Comparison of ENCODE assay signal across 1 cellular context in the genomic region with DNA sequence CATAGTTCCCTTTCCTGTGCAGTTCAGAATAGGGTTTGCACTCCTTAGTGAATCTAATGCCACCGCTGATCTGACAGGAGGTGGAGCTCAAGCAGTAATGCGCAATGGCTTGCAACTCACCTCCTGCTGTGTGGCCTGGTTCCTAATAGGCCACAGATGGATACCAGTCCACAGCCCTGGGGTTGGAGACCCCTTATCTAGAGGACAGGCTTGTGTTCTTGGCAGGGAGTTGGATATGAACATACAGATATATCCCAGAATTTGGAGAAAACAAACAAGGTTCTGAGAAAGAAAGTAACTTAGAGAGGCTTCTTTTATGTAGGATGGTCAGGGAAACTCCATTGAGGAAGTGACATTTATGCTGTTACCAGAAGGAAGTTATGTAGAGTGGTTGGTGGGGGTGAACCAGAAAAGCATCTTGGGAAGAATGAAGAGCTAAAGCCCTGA.
A peak's percentile ranks its signal among the peaks of the same experiment; 100 is the strongest.
TF ChIP-seq lines count a peak whose summit lies in the region.

No MANE protein-coding gene starts in this region.

TF ChIP-seq in K562, 482 proteins besides CTCF, POLR2A, EP300 and RAD21 (continued from another document):
- TF ChIP-seq, protein P1, sequence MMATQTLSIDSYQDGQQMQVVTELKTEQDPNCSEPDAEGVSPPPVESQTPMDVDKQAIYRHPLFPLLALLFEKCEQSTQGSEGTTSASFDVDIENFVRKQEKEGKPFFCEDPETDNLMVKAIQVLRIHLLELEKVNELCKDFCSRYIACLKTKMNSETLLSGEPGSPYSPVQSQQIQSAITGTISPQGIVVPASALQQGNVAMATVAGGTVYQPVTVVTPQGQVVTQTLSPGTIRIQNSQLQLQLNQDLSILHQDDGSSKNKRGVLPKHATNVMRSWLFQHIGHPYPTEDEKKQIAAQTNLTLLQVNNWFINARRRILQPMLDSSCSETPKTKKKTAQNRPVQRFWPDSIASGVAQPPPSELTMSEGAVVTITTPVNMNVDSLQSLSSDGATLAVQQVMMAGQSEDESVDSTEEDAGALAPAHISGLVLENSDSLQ (IDR thresholded peaks at IDR 0.05): peak; percentile 53
- TF ChIP-seq, protein P2, sequence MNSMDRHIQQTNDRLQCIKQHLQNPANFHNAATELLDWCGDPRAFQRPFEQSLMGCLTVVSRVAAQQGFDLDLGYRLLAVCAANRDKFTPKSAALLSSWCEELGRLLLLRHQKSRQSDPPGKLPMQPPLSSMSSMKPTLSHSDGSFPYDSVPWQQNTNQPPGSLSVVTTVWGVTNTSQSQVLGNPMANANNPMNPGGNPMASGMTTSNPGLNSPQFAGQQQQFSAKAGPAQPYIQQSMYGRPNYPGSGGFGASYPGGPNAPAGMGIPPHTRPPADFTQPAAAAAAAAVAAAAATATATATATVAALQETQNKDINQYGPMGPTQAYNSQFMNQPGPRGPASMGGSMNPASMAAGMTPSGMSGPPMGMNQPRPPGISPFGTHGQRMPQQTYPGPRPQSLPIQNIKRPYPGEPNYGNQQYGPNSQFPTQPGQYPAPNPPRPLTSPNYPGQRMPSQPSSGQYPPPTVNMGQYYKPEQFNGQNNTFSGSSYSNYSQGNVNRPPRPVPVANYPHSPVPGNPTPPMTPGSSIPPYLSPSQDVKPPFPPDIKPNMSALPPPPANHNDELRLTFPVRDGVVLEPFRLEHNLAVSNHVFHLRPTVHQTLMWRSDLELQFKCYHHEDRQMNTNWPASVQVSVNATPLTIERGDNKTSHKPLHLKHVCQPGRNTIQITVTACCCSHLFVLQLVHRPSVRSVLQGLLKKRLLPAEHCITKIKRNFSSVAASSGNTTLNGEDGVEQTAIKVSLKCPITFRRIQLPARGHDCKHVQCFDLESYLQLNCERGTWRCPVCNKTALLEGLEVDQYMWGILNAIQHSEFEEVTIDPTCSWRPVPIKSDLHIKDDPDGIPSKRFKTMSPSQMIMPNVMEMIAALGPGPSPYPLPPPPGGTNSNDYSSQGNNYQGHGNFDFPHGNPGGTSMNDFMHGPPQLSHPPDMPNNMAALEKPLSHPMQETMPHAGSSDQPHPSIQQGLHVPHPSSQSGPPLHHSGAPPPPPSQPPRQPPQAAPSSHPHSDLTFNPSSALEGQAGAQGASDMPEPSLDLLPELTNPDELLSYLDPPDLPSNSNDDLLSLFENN (IDR thresholded peaks at IDR 0.05; ENCODE audit: low read depth in 2 of 2, low read length in 2 of 2): 0 out of 4 replicates have a peak, but pooled peaks of 1 of the 2 experiments have one; percentile 42
- TF ChIP-seq, protein P3, sequence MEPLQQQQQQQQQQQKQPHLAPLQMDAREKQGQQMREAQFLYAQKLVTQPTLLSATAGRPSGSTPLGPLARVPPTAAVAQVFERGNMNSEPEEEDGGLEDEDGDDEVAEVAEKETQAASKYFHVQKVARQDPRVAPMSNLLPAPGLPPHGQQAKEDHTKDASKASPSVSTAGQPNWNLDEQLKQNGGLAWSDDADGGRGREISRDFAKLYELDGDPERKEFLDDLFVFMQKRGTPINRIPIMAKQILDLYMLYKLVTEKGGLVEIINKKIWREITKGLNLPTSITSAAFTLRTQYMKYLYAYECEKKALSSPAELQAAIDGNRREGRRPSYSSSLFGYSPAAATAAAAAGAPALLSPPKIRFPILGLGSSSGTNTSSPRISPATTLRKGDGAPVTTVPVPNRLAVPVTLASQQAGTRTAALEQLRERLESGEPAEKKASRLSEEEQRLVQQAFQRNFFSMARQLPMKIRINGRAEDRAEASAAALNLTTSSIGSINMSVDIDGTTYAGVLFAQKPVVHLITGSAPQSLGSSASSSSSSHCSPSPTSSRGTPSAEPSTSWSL (CRISPR knock-in tag; IDR thresholded peaks at IDR 0.05; ENCODE audit: borderline replicate concordance): no peak
- TF ChIP-seq, protein P4, sequence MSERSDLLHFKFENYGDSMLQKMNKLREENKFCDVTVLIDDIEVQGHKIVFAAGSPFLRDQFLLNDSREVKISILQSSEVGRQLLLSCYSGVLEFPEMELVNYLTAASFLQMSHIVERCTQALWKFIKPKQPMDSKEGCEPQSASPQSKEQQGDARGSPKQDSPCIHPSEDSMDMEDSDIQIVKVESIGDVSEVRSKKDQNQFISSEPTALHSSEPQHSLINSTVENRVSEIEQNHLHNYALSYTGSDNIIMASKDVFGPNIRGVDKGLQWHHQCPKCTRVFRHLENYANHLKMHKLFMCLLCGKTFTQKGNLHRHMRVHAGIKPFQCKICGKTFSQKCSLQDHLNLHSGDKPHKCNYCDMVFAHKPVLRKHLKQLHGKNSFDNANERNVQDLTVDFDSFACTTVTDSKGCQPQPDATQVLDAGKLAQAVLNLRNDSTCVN (CRISPR knock-in tag; IDR thresholded peaks at IDR 0.05): no peak
- TF ChIP-seq BRD9 (IDR thresholded peaks at IDR 0.05; ENCODE audit: low read depth, partially characterized antibody) (peak; percentile 55), CHD1 (IDR thresholded peaks at IDR 0.05; ENCODE audit: low read length) (no peak), ZNF282 (CRISPR knock-in tag; IDR thresholded peaks at IDR 0.05) (no peak), NBN (IDR thresholded peaks at IDR 0.05; ENCODE audit: low read depth) (0 out of 2 replicates have a peak, but pooled peaks have one; percentile 45), COPS2 (conservative IDR thresholded peaks at IDR 0.05) (no peak), SRF (CRISPR knock-in tag; IDR thresholded peaks at IDR 0.05) (no peak), HEY1 (CRISPR knock-in tag; IDR thresholded peaks at IDR 0.05; ENCODE audit: borderline replicate concordance) (no peak), CEBPG (CRISPR knock-in tag; IDR thresholded peaks at IDR 0.05) (peak; percentile 97), CEBPG (tag; conservative IDR thresholded peaks at IDR 0.05 in 1 of 2, IDR thresholded peaks at IDR 0.05 in 1 of 2) (peak in 1 of 2 experiments; percentile 73; a peak in 2 of 4 replicates), PCBP2 (IDR thresholded peaks at IDR 0.05; ENCODE audit: low read depth, low read length, poor library complexity, severe bottlenecking) (no peak), PML (IDR thresholded peaks at IDR 0.05; ENCODE audit: low read length) (peak; percentile 39; the same call in 1 of the 2 replicates), CC2D1A (IDR thresholded peaks at IDR 0.05) (peak; percentile 64; the same call in 1 of the 2 replicates), YBX1 (IDR thresholded peaks at IDR 0.05) (no peak), HDAC8 (tag; IDR thresholded peaks at IDR 0.05) (no peak), JUN (IDR thresholded peaks at IDR 0.05; ENCODE audit: borderline replicate concordance, low read depth, low read length) (no peak), JUN (CRISPR knock-in tag; IDR thresholded peaks at IDR 0.05; ENCODE audit: borderline replicate concordance) (no peak), FOXA3 (CRISPR knock-in tag; conservative IDR thresholded peaks at IDR 0.05 in 1 of 2, IDR thresholded peaks at IDR 0.05 in 1 of 2) (peak in 1 of 2 experiments; percentile 40; a peak in 2 of 4 replicates), ATF1 (CRISPR knock-in tag; IDR thresholded peaks at IDR 0.05) (no peak), ATF1 (tag; IDR thresholded peaks at IDR 0.05) (peak; percentile 31; the same call in 1 of the 2 replicates)
- TF ChIP-seq, protein P5, sequence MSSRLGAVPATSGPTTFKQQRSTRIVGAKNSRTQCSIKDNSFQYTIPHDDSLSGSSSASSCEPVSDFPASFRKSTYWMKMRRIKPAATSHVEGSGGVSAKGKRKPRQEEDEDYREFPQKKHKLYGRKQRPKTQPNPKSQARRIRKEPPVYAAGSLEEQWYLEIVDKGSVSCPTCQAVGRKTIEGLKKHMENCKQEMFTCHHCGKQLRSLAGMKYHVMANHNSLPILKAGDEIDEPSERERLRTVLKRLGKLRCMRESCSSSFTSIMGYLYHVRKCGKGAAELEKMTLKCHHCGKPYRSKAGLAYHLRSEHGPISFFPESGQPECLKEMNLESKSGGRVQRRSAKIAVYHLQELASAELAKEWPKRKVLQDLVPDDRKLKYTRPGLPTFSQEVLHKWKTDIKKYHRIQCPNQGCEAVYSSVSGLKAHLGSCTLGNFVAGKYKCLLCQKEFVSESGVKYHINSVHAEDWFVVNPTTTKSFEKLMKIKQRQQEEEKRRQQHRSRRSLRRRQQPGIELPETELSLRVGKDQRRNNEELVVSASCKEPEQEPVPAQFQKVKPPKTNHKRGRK (tag; IDR thresholded peaks at IDR 0.05): no peak
- TF ChIP-seq, protein P6, sequence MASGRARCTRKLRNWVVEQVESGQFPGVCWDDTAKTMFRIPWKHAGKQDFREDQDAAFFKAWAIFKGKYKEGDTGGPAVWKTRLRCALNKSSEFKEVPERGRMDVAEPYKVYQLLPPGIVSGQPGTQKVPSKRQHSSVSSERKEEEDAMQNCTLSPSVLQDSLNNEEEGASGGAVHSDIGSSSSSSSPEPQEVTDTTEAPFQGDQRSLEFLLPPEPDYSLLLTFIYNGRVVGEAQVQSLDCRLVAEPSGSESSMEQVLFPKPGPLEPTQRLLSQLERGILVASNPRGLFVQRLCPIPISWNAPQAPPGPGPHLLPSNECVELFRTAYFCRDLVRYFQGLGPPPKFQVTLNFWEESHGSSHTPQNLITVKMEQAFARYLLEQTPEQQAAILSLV (tag; IDR thresholded peaks at IDR 0.05): no peak
- TF ChIP-seq, protein P7, sequence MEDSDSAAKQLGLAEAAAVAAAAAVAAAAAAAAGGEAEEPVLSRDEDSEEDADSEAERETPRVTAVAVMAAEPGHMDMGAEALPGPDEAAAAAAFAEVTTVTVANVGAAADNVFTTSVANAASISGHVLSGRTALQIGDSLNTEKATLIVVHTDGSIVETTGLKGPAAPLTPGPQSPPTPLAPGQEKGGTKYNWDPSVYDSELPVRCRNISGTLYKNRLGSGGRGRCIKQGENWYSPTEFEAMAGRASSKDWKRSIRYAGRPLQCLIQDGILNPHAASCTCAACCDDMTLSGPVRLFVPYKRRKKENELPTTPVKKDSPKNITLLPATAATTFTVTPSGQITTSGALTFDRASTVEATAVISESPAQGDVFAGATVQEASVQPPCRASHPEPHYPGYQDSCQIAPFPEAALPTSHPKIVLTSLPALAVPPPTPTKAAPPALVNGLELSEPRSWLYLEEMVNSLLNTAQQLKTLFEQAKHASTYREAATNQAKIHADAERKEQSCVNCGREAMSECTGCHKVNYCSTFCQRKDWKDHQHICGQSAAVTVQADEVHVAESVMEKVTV (CRISPR knock-in tag; IDR thresholded peaks at IDR 0.05): 0 out of 2 replicates have a peak, but pooled peaks have one; percentile 33
- TF ChIP-seq, protein P8, sequence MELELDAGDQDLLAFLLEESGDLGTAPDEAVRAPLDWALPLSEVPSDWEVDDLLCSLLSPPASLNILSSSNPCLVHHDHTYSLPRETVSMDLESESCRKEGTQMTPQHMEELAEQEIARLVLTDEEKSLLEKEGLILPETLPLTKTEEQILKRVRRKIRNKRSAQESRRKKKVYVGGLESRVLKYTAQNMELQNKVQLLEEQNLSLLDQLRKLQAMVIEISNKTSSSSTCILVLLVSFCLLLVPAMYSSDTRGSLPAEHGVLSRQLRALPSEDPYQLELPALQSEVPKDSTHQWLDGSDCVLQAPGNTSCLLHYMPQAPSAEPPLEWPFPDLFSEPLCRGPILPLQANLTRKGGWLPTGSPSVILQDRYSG (tag; conservative IDR thresholded peaks at IDR 0.05; ENCODE audit: low read depth): no peak
- TF ChIP-seq, protein P9, sequence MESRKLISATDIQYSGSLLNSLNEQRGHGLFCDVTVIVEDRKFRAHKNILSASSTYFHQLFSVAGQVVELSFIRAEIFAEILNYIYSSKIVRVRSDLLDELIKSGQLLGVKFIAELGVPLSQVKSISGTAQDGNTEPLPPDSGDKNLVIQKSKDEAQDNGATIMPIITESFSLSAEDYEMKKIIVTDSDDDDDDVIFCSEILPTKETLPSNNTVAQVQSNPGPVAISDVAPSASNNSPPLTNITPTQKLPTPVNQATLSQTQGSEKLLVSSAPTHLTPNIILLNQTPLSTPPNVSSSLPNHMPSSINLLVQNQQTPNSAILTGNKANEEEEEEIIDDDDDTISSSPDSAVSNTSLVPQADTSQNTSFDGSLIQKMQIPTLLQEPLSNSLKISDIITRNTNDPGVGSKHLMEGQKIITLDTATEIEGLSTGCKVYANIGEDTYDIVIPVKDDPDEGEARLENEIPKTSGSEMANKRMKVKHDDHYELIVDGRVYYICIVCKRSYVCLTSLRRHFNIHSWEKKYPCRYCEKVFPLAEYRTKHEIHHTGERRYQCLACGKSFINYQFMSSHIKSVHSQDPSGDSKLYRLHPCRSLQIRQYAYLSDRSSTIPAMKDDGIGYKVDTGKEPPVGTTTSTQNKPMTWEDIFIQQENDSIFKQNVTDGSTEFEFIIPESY (CRISPR knock-in tag; IDR thresholded peaks at IDR 0.05): no peak
